4 cellular contexts compared by ENCODE assay signal in genomic region chr13:48422003-48422402, GRCh38. TPM values are rescaled to one million over a fixed set of nuclear protein-coding genes. Genes with fewer than 3 reads are reported as not detected.
DNase-seq lines count a peak whose midpoint lies in the region; ATAC-seq, FAIRE-seq and TF ChIP-seq lines count a peak whose summit lies in the region.
"Not testable (repeated sequence)": the region's sequence is repeated elsewhere in the genome, so short reads cannot be mapped to it uniquely, and the experiment has no call there.
"Had no signal": no experiment of that assay in that cellular context is flagged by ENCODE, and none has a peak within 500 bp of the region (broad histone marks: within the 10 kb centered on the region; RNA-seq: fewer than 3 reads in every experiment).

No MANE protein-coding gene starts in this region.

- not testable (repeated sequence) for TF ChIP-seq CTCF in HEK293 (tag by site-specific recombination; IDR thresholded peaks at IDR 0.05); K562 (IDR thresholded peaks at IDR 0.05 in 2 of 3, conservative IDR thresholded peaks at IDR 0.05 in 1 of 3; ENCODE audit: insufficient read depth in 2 of 3, low read depth in 1 of 3, low read length in 3 of 3)

- not testable (repeated sequence) for BruUV-seq in K562 (replicated peaks; lab: Mats Ljungman, UMichigan)

- not testable (repeated sequence) for H3K79me2 ChIP-seq in K562 (ENCODE audit: control insufficient read depth, insufficient read depth, low read length)

- H3K9me3 ChIP-seq in HEK293 (ENCODE audit: control insufficient read depth, insufficient read depth, low read depth, low read length); K562 (replicated peaks; ENCODE audit: control insufficient read depth, insufficient read depth, low read depth, low read length): not testable (repeated sequence)

- not testable (repeated sequence) for DNase-seq in K562 (ENCODE audit: extremely low read depth in 1 of 4, low spot score in 3 of 4)

- POLR2A ChIA-PET in HEK293 (lab: Yijun Ruan, JAX); K562 (lab: Yijun Ruan, JAX): not testable (repeated sequence)

- H3K4me2 ChIP-seq in K562 (ENCODE audit: insufficient read depth, low read length), result not testable (repeated sequence)

- TF ChIP-seq POLR2A in K562 (conservative IDR thresholded peaks at IDR 0.05), result not testable (repeated sequence)

- in situ Hi-C loops in K562 (cut with MboI), result not testable (repeated sequence)

- H2AFZ ChIP-seq in K562 (ENCODE audit: low read depth, low read length), result not testable (repeated sequence)

- intact Hi-C loops in K562 (cut with micrococcal nuclease), result not testable (repeated sequence)

- CTCF ChIA-PET in HEK293 (lab: Yijun Ruan, JAX); K562 (lab: Yijun Ruan, JAX; ENCODE audit: low intra/inter-chr PET ratio): not testable (repeated sequence)

- H3K27ac ChIP-seq in HEK293 (ENCODE audit: extremely low read depth, low read depth, low read length); K562 (ENCODE audit: extremely low read depth, low read depth, low read length): not testable (repeated sequence)

- not testable (repeated sequence) for H3K9ac ChIP-seq in K562 (ENCODE audit: insufficient read depth in 1 of 2, low read depth in 2 of 2, low read length in 2 of 2)

- FAIRE-seq in K562 (lab: Jason Lieb, UNC), result not testable (repeated sequence)

- ATAC-seq in SK-N-SH treated with all-trans-retinoic acid at 6 μM for 48 hours, K562: not testable (repeated sequence)

- 85% methylated on average over 2 of the region's 5 CpGs for WGBS in K562 (ENCODE audit: insufficient coverage, low coverage, missing lambda C conversion rate)

- not testable (repeated sequence) for TF ChIP-seq EP300 in K562 (IDR thresholded peaks at IDR 0.05; ENCODE audit: low read length)

- H3K9me1 ChIP-seq in K562 (ENCODE audit: control insufficient read depth, insufficient read depth, low read length), result not testable (repeated sequence)

- H3K27me3 ChIP-seq in K562 (ENCODE audit: control insufficient read depth in 2 of 2, insufficient read depth in 2 of 2, low read length in 2 of 2), result not testable (repeated sequence)

- H3K4me1 ChIP-seq in HEK293 (ENCODE audit: control insufficient read depth, insufficient read depth, low read length); K562 (replicated peaks in 1 of 2; ENCODE audit: control insufficient read depth in 2 of 2, insufficient read depth in 2 of 2, low read length in 2 of 2): not testable (repeated sequence)

- not testable (repeated sequence) for H3K4me3 ChIP-seq in HEK293 (ENCODE audit: low read depth, low read length); K562

- not testable (repeated sequence) for H4K20me1 ChIP-seq in K562 (replicated peaks; ENCODE audit: control insufficient read depth, insufficient read depth, low read length)

- not testable (repeated sequence) for TF ChIP-seq RAD21 in K562 (CRISPR knock-in tag; conservative IDR thresholded peaks at IDR 0.05 in 1 of 2, IDR thresholded peaks at IDR 0.05 in 1 of 2)

- not testable (repeated sequence) for H3K36me3 ChIP-seq in HEK293 (ENCODE audit: control insufficient read depth in 2 of 2, insufficient read depth in 1 of 2, low read length in 2 of 2); K562 (ENCODE audit: control insufficient read depth, insufficient read depth, low read length)

TF ChIP-seq in HEK293, 187 proteins besides CTCF, POLR2A, EP300 and RAD21:
- TF ChIP-seq ZNF146 (tag by site-specific recombination; IDR thresholded peaks at IDR 0.05), result peak; percentile 79; the same call in 1 of the 2 replicates

TF ChIP-seq in SK-N-SH treated with all-trans-retinoic acid at 6 μM for 48 hours, 23 proteins besides CTCF, POLR2A, EP300 and RAD21:
- TF ChIP-seq ZNF8 (CRISPR knock-in tag; IDR thresholded peaks at IDR 0.05), result 0 out of 2 replicates have a peak, but pooled peaks have one; percentile 46
TF ChIP-seq in SK-N-SH treated with all-trans-retinoic acid at 6 μM for 48 hours: peak in this region for 1; not testable (repeated sequence) for 22.

TF ChIP-seq in K562, 482 proteins besides CTCF, POLR2A, EP300 and RAD21:
- peak; percentile 70 for TF ChIP-seq ZNF146 (CRISPR knock-in tag; IDR thresholded peaks at IDR 0.05; ENCODE audit: unreplicated experiment)
TF ChIP-seq in K562: peak in this region for 1; not testable (repeated sequence) for 481.

RNA-seq across cellular contexts. Expression of gene LPAR6, which starts 9.1 kb away (rescaled TPM):
- total RNA-seq in K562 (2011; cell fraction: chromatin; rRNA removed; ENCODE audit: low replicate concordance), result not detected in 2 replicates
- not detected in 2 replicates for total RNA-seq in K562 (2011; cell fraction: nucleolus; rRNA removed)
- not detected in 2 replicates for total RNA-seq in K562 (2011; cell fraction: nucleoplasm; rRNA removed)
- total RNA-seq in K562 (2014; rRNA removed), result not detected in 2 replicates
- not detected in 2 replicates for total RNA-seq in K562 (2014; rRNA removed; fragmentation: Illumina TruSeq; extraction: Trizol)
- 0.11 TPM in 1 of 2 replicates, not detected in the other for total RNA-seq in K562 (2015; rRNA removed; fragmentation: Illumina TruSeq; extraction: Trizol)
- not detected in 2 replicates for total RNA-seq in K562 (2021)
- 0.05 and 0.10 TPM in 2 replicates for polyA plus RNA-seq in K562 (2011; rRNA removed)
- not detected in 2 replicates for polyA plus RNA-seq in K562 (2011; cell fraction: cytosol; rRNA removed)
- polyA plus RNA-seq in K562 (2011; cell fraction: nucleus; rRNA removed), result not detected in 2 replicates
- polyA plus RNA-seq in K562 (2012), result 0.13 and 0.48 TPM in 2 replicates
- not detected in 2 replicates for polyA plus RNA-seq in K562 (2014; fragmentation: Illumina TruSeq; extraction: Trizol)
- polyA plus RNA-seq in K562 (2014; fragmentation: Nextera tagmentation; extraction: Ambion mirVana), result under 1 TPM; 0.04 to 0.14 TPM
- 0.22 TPM in 1 of 2 replicates, not detected in the other for polyA plus RNA-seq in K562 (2014; rRNA removed)
- polyA minus RNA-seq in K562 (2011; rRNA and poly(A)+ RNA removed), result not detected in 2 replicates
- polyA minus RNA-seq in K562 (2011; cell fraction: cytosol; rRNA and poly(A)+ RNA removed), result not detected in 2 replicates
- not detected in 2 replicates for polyA minus RNA-seq in K562 (2011; cell fraction: nucleus; rRNA and poly(A)+ RNA removed)
- total RNA-seq: Caco-2 had no signal
